In genomic region chr10:132272767-132273090, GRCh38 we compare ENCODE assay signal across 1 cellular context.
TF ChIP-seq lines count a peak whose summit lies in the region.

No MANE protein-coding gene starts in this region.

TF ChIP-seq in IMR-90, 13 proteins besides CTCF, POLR2A, EP300 and RAD21:
- no peak for TF ChIP-seq USF2 (IDR thresholded peaks at IDR 0.05; ENCODE audit: low read depth, low read length)
- no peak for TF ChIP-seq NFE2L2 (IDR thresholded peaks at IDR 0.05; ENCODE audit: low read depth, low read length)
- no peak for TF ChIP-seq CHD1 (IDR thresholded peaks at IDR 0.05; ENCODE audit: low read depth, low read length)
- TF ChIP-seq MXI1 (IDR thresholded peaks at IDR 0.05; ENCODE audit: borderline replicate concordance, low read depth, low read length), result no peak
- no peak for TF ChIP-seq RCOR1 (IDR thresholded peaks at IDR 0.05; ENCODE audit: insufficient replicate concordance, low read length)
